In genomic region chr1:3911981-3912808, GRCh38 we compare ENCODE assay signal across 12 cellular contexts.
"Had no signal": no experiment of that assay in that cellular context is flagged by ENCODE, and none has a peak within 500 bp of the region (broad histone marks: within the 10 kb centered on the region; RNA-seq: fewer than 3 reads in every experiment).

No MANE protein-coding gene starts in this region.

- H3K4me3 ChIP-seq: gastrocnemius medialis, thyroid gland had no signal

- H3K27ac Mint-ChIP-seq: activated CD8-positive, alpha-beta T cell treated with anti-CD3 and anti-CD28 coated beads for 36 hours; activated naive CD4-positive, alpha-beta T cell treated with anti-CD3 and anti-CD28 coated beads for 36 hours; activated T-helper 17 cell treated with anti-CD3 and anti-CD28 coated beads, Interleukin-2, amount 50 U/mL, for 72 hours had no signal

- ATAC-seq: activated CD8-positive, alpha-beta T cell treated with anti-CD3 and anti-CD28 coated beads for 36 hours; activated T-helper 17 cell treated with anti-CD3 and anti-CD28 coated beads, Interleukin-2, amount 50 U/mL, for 72 hours; gastrocnemius medialis; left lobe of liver had no signal

- H3K4me3 Mint-ChIP-seq: activated CD8-positive, alpha-beta T cell treated with anti-CD3 and anti-CD28 coated beads for 36 hours; activated naive CD4-positive, alpha-beta T cell treated with anti-CD3 and anti-CD28 coated beads for 36 hours; activated T-helper 17 cell treated with anti-CD3 and anti-CD28 coated beads, Interleukin-2, amount 50 U/mL, for 72 hours had no signal

- H3K9me3 ChIP-seq: gastrocnemius medialis, thyroid gland had no signal

- H3K27me3 Mint-ChIP-seq: activated CD8-positive, alpha-beta T cell treated with anti-CD3 and anti-CD28 coated beads for 36 hours; activated T-helper 17 cell treated with anti-CD3 and anti-CD28 coated beads, Interleukin-2, amount 50 U/mL, for 72 hours had no signal

- H3K36me3 ChIP-seq: gastrocnemius medialis, thyroid gland had no signal

- H3K27ac ChIP-seq: gastrocnemius medialis, thyroid gland had no signal

- DNase-seq: activated CD4-positive, alpha-beta T cell treated with anti-CD3 and anti-CD28 coated beads for 48 hours; activated CD8-positive, alpha-beta T cell treated with anti-CD3 and anti-CD28 coated beads for 36 hours; activated naive CD4-positive, alpha-beta T cell treated with anti-CD3 and anti-CD28 coated beads for 36 hours; activated T-cell treated with anti-CD3 and anti-CD28 coated beads, Interleukin-2, amount 50 U/mL, for 1 hour; effector CD4-positive, alpha-beta T cell; gastrocnemius medialis; mammary epithelial cell; stimulated activated naive CD4-positive, alpha-beta T cell; SW 1271; thyroid gland had no signal

- H3K27me3 ChIP-seq: thyroid gland had no signal

- H3K4me1 ChIP-seq: gastrocnemius medialis had no signal

- H3K4me1 Mint-ChIP-seq: activated T-helper 17 cell treated with anti-CD3 and anti-CD28 coated beads, Interleukin-2, amount 50 U/mL, for 72 hours had no signal
